In genomic region chr6:13413466-13413862, GRCh38 we compare ENCODE assay signal across 1 cellular context.
TF ChIP-seq lines count a peak whose summit lies in the region.

No MANE protein-coding gene starts in this region.

TF ChIP-seq in HepG2, 621 proteins besides CTCF, POLR2A, EP300 and RAD21 (continued from another document and continues in another):
- peak; percentile 95 for TF ChIP-seq ISL2 (CRISPR knock-in tag; IDR thresholded peaks at IDR 0.05)
- peak; percentile 71 for TF ChIP-seq ZNF574 (CRISPR knock-in tag; IDR thresholded peaks at IDR 0.05)
- TF ChIP-seq SIX4 (CRISPR knock-in tag; IDR thresholded peaks at IDR 0.05) = peak; percentile 74; the same call in 1 of the 2 replicates
- peak; percentile 82 for TF ChIP-seq ATF3 (CRISPR knock-in tag; IDR thresholded peaks at IDR 0.05)
- peak; percentile 79 for TF ChIP-seq SP5 (CRISPR knock-in tag; IDR thresholded peaks at IDR 0.05; ENCODE audit: borderline replicate concordance, low read depth)
- peak; percentile 59; the same call in 1 of the 2 replicates for TF ChIP-seq ZNF263 (CRISPR knock-in tag; IDR thresholded peaks at IDR 0.05)
- no peak for TF ChIP-seq ELK4 (CRISPR knock-in tag; IDR thresholded peaks at IDR 0.05; ENCODE audit: borderline replicate concordance)
- peak; percentile 89 for TF ChIP-seq CBX5 (CRISPR knock-in tag; IDR thresholded peaks at IDR 0.05; ENCODE audit: borderline replicate concordance)
- 0 out of 2 replicates have a peak, but pooled peaks have one; percentile 15 for TF ChIP-seq ELF3 (CRISPR knock-in tag; IDR thresholded peaks at IDR 0.05)
- TF ChIP-seq ARID5B (CRISPR knock-in tag; IDR thresholded peaks at IDR 0.05) = peak; percentile 87
- peak; percentile 43; the same call in 1 of the 2 replicates for TF ChIP-seq TFAP4 (IDR thresholded peaks at IDR 0.05; ENCODE audit: borderline replicate concordance, low read depth)
- no peak for TF ChIP-seq ZNF142 (CRISPR knock-in tag; IDR thresholded peaks at IDR 0.05)
- TF ChIP-seq ZBTB8A (CRISPR knock-in tag; IDR thresholded peaks at IDR 0.05; ENCODE audit: borderline replicate concordance, low read depth) = no peak
- TF ChIP-seq ZBTB25 (CRISPR knock-in tag; IDR thresholded peaks at IDR 0.05) = no peak
- no peak for TF ChIP-seq BRCA1 (CRISPR knock-in tag; IDR thresholded peaks at IDR 0.05)
- no peak for TF ChIP-seq SATB2 (CRISPR knock-in tag; IDR thresholded peaks at IDR 0.05)
- peak; percentile 20; the same call in 1 of the 2 replicates for TF ChIP-seq NFKBIZ (CRISPR knock-in tag; IDR thresholded peaks at IDR 0.05)
- peak; percentile 68; the same call in 1 of the 2 replicates for TF ChIP-seq HIC2 (CRISPR knock-in tag; IDR thresholded peaks at IDR 0.05; ENCODE audit: low read depth)
- TF ChIP-seq RARA (CRISPR knock-in tag; IDR thresholded peaks at IDR 0.05) = peak; percentile 75
- TF ChIP-seq NR2F6 (IDR thresholded peaks at IDR 0.05) = peak; percentile 87
- peak; percentile 87 for TF ChIP-seq NR2F6 (CRISPR knock-in tag; IDR thresholded peaks at IDR 0.05)
- TF ChIP-seq KMT2A (CRISPR knock-in tag; IDR thresholded peaks at IDR 0.05) = 0 out of 2 replicates have a peak, but pooled peaks have one; percentile 62
- peak; percentile 62 for TF ChIP-seq ZSCAN29 (CRISPR knock-in tag; conservative IDR thresholded peaks at IDR 0.05)
- peak; percentile 53; the same call in 1 of the 2 replicates for TF ChIP-seq ZNF788 (CRISPR knock-in tag; IDR thresholded peaks at IDR 0.05; ENCODE audit: borderline replicate concordance)
- TF ChIP-seq CCAR2 (optimal IDR thresholded peaks at IDR 0.05; ENCODE audit: low read depth, low read length) = peak; percentile 12
- peak; percentile 50; the same call in 1 of the 2 replicates for TF ChIP-seq TOE1 (CRISPR knock-in tag; IDR thresholded peaks at IDR 0.05)
- no peak; the same call in 1 of the 2 replicates for TF ChIP-seq ZBTB7A (CRISPR knock-in tag; IDR thresholded peaks at IDR 0.05)
- peak; percentile 90; the same call in 1 of the 2 replicates for TF ChIP-seq ZNF512B (CRISPR knock-in tag; IDR thresholded peaks at IDR 0.05; ENCODE audit: borderline replicate concordance)
- TF ChIP-seq MLX (CRISPR knock-in tag; IDR thresholded peaks at IDR 0.05) = peak; percentile 55
- no peak for TF ChIP-seq PTBP1 (IDR thresholded peaks at IDR 0.05; ENCODE audit: low read depth, low read length, poor library complexity, severe bottlenecking)
- peak; percentile 90; the same call in 1 of the 2 replicates for TF ChIP-seq NR2F2 (IDR thresholded peaks at IDR 0.05; ENCODE audit: borderline replicate concordance, low read depth)
- TF ChIP-seq IKZF4 (CRISPR knock-in tag; IDR thresholded peaks at IDR 0.05; ENCODE audit: borderline replicate concordance, low read depth, not compliant biosample characterization) = no peak
